Comparison of ENCODE assay signal across 23 cellular contexts in the genomic region with DNA sequence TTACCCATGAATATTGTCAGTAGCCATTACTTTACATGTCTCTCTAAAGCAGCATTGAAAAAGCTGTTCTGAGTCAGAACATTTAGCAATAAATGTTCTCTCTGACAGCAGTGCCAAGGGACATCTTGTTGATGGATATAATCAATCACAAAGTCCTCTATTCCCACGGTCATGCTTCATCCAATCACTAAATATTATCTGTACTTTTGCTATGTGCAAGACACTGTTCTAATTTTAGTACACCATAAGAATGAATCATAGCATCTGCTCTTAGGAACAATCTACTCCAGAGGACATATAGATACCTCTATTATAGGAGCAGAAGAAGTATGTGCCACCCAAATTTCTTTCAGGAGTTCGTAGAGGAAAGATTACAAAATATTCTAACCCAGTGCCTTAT.
DNase-seq lines count a peak whose midpoint lies in the region; ATAC-seq, FAIRE-seq and TF ChIP-seq lines count a peak whose summit lies in the region.
"Had no signal": no experiment of that assay in that cellular context is flagged by ENCODE, and none has a peak within 500 bp of the region (broad histone marks: within the 10 kb centered on the region; RNA-seq: fewer than 3 reads in every experiment).

No MANE protein-coding gene starts in this region.

- no peak for TF ChIP-seq POLR2A in GM12891 (IDR thresholded peaks at IDR 0.05; ENCODE audit: low read depth, low read length)
- TF ChIP-seq POLR2A in vagina (IDR thresholded peaks at IDR 0.05), result no peak

- intact Hi-C loops in vagina (cut with DNase I), result no loop called here

- peaks cover 19% of the 10 kb centered on the region for H3K4me1 Mint-ChIP-seq in chondrocyte (ENCODE audit: low read depth)

- no peaks in the 10 kb centered on the region for H3K27me3 Mint-ChIP-seq in chondrocyte (ENCODE audit: low read depth)
- H3K27me3 Mint-ChIP-seq: activated naive CD8-positive, alpha-beta T cell treated with anti-CD3 and anti-CD28 coated beads, Interleukin-2, amount 10 ng/mL, durations not matched to agents 7 days and 5 days; activated T-cell treated with anti-CD3 and anti-CD28 coated beads, Interleukin-2, amount 50 U/mL, for 24 hours; effector memory CD8-positive, alpha-beta T cell; progenitor cell of endocrine pancreas had no signal

- no peaks in the 10 kb centered on the region for H3K4me1 ChIP-seq in vagina
- peaks cover 15% of the 10 kb centered on the region for H3K4me1 ChIP-seq in foreskin keratinocyte
- H3K4me1 ChIP-seq: BLaER1, gastroesophageal sphincter, lower lobe of right lung, tibial nerve had no signal

- H3K27ac ChIP-seq in vagina (no peak overlapping the region), foreskin keratinocyte (no peak overlapping the region)
- H3K27ac ChIP-seq: BLaER1, gastroesophageal sphincter, lower lobe of right lung, tibial nerve had no signal

- no peaks in the 10 kb centered on the region for H3K27me3 ChIP-seq in vagina
- no peaks in the 10 kb centered on the region for H3K27me3 ChIP-seq in foreskin keratinocyte
- H3K27me3 ChIP-seq: BLaER1, gastroesophageal sphincter, tibial nerve had no signal

- no peaks in the 10 kb centered on the region for H3K9me3 Mint-ChIP-seq in chondrocyte (ENCODE audit: low read depth)
- H3K9me3 Mint-ChIP-seq: activated naive CD8-positive, alpha-beta T cell treated with anti-CD3 and anti-CD28 coated beads, Interleukin-2, amount 10 ng/mL, durations not matched to agents 7 days and 5 days; activated T-cell treated with anti-CD3 and anti-CD28 coated beads, Interleukin-2, amount 50 U/mL, for 24 hours; effector memory CD8-positive, alpha-beta T cell; naive thymus-derived CD4-positive, alpha-beta T cell had no signal

- H3K4me3 ChIP-seq in vagina, result no peak overlapping the region
- H3K4me3 ChIP-seq: BLaER1, gastroesophageal sphincter, lower lobe of right lung, tibial nerve had no signal

- no peaks in the 10 kb centered on the region for H3K36me3 Mint-ChIP-seq in chondrocyte (ENCODE audit: low read depth)
- H3K36me3 Mint-ChIP-seq: activated naive CD8-positive, alpha-beta T cell treated with anti-CD3 and anti-CD28 coated beads, Interleukin-2, amount 10 ng/mL, durations not matched to agents 7 days and 5 days had no signal

- ATAC-seq in foreskin keratinocyte (no peak), HG02970 (IDR thresholded peaks at IDR 0.05; ENCODE audit: low FRiP score, unreplicated experiment) (no peak)
- ATAC-seq: gastroesophageal sphincter; lower lobe of right lung; naive thymus-derived CD4-positive, alpha-beta T cell had no signal

- FAIRE-seq in GM12891 (lab: Jason Lieb, UNC), result peak; percentile 82
- FAIRE-seq: small intestine had no signal

- TF ChIP-seq CTCF in chondrocyte (IDR thresholded peaks at IDR 0.05), result no peak
- TF ChIP-seq CTCF in vagina (IDR thresholded peaks at IDR 0.05), result no peak
- no peak for TF ChIP-seq CTCF in foreskin keratinocyte (conservative IDR thresholded peaks at IDR 0.05)

- DNase-seq in GM12891 (ENCODE audit: insufficient read length, low spot score) (no peak), MV-4-11 (lab: John Stamatoyannopoulos, UW) (peak; percentile 54), chondrocyte (ENCODE audit: low spot score) (no peak), pons (ENCODE audit: low spot score) (peak; percentile 4), vagina (ENCODE audit: extremely low spot score in 2 of 2) (no peak), foreskin keratinocyte (no peak)
- DNase-seq: activated CD4-positive, alpha-beta T cell treated with anti-CD3 and anti-CD28 coated beads, Interleukin-2, amount 50 U/mL, for 48 hours; activated naive CD8-positive, alpha-beta T cell treated with anti-CD3 and anti-CD28 coated beads, Interleukin-2, amount 10 ng/mL, durations not matched to agents 7 days and 5 days; activated T-cell treated with anti-CD3 and anti-CD28 coated beads, Interleukin-2, amount 50 U/mL, for 24 hours; central memory CD4-positive, alpha-beta T cell; DMS 273 treated with DMSO at 0.1 percent for 48 hours; effector memory CD8-positive, alpha-beta T cell; lower lobe of right lung; naive thymus-derived CD4-positive, alpha-beta T cell; NCI-H1694 treated with DMSO at 0.1 percent for 48 hours; NCI-H345; small intestine; SW 1271 had no signal

- no peaks in the 10 kb centered on the region for H3K36me3 ChIP-seq in vagina
- H3K36me3 ChIP-seq: BLaER1, gastroesophageal sphincter, lower lobe of right lung, tibial nerve had no signal

- peak overlapping the region; percentile 34 for H3K27ac Mint-ChIP-seq in chondrocyte (ENCODE audit: unreplicated experiment)
- H3K27ac Mint-ChIP-seq: activated naive CD8-positive, alpha-beta T cell treated with anti-CD3 and anti-CD28 coated beads, Interleukin-2, amount 10 ng/mL, durations not matched to agents 7 days and 5 days; progenitor cell of endocrine pancreas had no signal

- H3K4me3 Mint-ChIP-seq in chondrocyte (ENCODE audit: unreplicated experiment), result no peak overlapping the region
- H3K4me3 Mint-ChIP-seq: activated naive CD8-positive, alpha-beta T cell treated with anti-CD3 and anti-CD28 coated beads, Interleukin-2, amount 10 ng/mL, durations not matched to agents 7 days and 5 days; activated T-cell treated with anti-CD3 and anti-CD28 coated beads, Interleukin-2, amount 50 U/mL, for 24 hours; effector memory CD8-positive, alpha-beta T cell had no signal

- H3K9me3 ChIP-seq in vagina, result no peaks in the 10 kb centered on the region
- H3K9me3 ChIP-seq: BLaER1, gastroesophageal sphincter, lower lobe of right lung, tibial nerve had no signal

TF ChIP-seq in GM12891, 5 proteins besides CTCF, POLR2A, EP300 and RAD21:
- no peak for TF ChIP-seq POLR2AphosphoS5 (IDR thresholded peaks at IDR 0.05; ENCODE audit: low read depth, low read length)
- TF ChIP-seq PAX5 (IDR thresholded peaks at IDR 0.05; ENCODE audit: insufficient read depth, low read length, severe bottlenecking), result no peak
- no peak for TF ChIP-seq TAF1 (IDR thresholded peaks at IDR 0.05; ENCODE audit: low read depth, low read length)
- no peak for TF ChIP-seq SPI1 (IDR thresholded peaks at IDR 0.05; ENCODE audit: low read depth, low read length)
- TF ChIP-seq POU2F2 (IDR thresholded peaks at IDR 0.05; ENCODE audit: low read depth, low read length), result no peak

Comparison
In these comparisons a context has a peak if more than half of its experiments do, and no peak if none do; other contexts are left out.
1. DNase-seq: peak in MV-4-11 (single experiment) and pons (single experiment); none in GM12891 (single experiment), chondrocyte (single experiment), vagina (0 of 2) and foreskin keratinocyte (0 of 2).